1 cellular context compared by ENCODE assay signal in the genomic region with DNA sequence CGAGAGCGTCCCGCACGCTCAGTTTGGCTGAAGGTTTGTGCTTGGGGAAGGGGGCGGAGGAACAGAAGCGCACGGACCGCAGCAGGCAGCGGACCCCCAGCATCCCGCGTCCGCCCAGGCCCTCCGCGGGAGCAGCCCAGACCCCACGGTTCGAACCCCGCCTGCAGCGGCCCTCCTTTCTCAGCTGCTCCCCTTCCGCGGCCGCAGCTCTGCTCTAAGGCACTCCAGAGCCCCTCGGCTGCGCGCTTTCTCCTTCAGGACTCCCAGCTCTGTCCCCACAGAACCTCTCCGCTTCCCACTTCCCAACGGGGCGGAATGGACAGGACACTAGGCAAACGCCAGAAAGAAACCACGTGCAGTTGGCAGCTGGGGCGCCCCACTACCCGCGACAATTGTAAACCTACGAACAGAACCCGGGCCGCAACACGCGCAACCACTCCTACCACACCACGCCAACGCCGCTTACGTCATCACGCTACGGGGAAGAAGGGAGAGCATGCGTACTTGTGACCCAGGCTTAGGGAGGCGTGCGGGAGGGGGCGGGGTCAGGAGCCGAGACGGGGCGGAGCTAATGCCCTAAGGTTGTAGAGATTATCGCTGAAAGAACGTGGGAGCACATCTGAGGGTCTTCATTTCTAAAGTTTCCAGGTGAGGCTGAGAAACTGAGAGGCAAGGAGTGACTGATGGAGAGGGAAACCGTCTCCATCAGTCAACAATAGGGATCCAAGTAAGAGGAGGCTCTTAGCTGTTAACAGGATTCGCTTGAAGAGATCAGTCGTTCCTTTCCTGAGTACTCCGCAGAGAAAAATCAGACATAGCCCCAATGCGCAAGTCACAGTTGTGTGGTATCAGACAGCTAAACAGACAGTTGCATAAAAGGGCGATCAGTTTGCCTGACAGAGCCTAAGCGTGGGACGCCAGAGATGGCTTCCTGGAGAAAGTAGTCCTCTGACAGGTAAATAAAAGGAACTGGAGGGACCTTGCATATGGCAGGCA.
TF ChIP-seq lines count a peak whose summit lies in the region.

A gene with protein sequence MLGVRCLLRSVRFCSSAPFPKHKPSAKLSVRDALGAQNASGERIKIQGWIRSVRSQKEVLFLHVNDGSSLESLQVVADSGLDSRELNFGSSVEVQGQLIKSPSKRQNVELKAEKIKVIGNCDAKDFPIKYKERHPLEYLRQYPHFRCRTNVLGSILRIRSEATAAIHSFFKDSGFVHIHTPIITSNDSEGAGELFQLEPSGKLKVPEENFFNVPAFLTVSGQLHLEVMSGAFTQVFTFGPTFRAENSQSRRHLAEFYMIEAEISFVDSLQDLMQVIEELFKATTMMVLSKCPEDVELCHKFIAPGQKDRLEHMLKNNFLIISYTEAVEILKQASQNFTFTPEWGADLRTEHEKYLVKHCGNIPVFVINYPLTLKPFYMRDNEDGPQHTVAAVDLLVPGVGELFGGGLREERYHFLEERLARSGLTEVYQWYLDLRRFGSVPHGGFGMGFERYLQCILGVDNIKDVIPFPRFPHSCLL (minus strand): TSS at position 479 of the 996 bp plus-strand sequence. CDS start 376 bp downstream, at position 103.

TF ChIP-seq in HepG2, 621 proteins besides CTCF, POLR2A, EP300 and RAD21 (continued from another document and continues in another):
- TF ChIP-seq, protein P1, sequence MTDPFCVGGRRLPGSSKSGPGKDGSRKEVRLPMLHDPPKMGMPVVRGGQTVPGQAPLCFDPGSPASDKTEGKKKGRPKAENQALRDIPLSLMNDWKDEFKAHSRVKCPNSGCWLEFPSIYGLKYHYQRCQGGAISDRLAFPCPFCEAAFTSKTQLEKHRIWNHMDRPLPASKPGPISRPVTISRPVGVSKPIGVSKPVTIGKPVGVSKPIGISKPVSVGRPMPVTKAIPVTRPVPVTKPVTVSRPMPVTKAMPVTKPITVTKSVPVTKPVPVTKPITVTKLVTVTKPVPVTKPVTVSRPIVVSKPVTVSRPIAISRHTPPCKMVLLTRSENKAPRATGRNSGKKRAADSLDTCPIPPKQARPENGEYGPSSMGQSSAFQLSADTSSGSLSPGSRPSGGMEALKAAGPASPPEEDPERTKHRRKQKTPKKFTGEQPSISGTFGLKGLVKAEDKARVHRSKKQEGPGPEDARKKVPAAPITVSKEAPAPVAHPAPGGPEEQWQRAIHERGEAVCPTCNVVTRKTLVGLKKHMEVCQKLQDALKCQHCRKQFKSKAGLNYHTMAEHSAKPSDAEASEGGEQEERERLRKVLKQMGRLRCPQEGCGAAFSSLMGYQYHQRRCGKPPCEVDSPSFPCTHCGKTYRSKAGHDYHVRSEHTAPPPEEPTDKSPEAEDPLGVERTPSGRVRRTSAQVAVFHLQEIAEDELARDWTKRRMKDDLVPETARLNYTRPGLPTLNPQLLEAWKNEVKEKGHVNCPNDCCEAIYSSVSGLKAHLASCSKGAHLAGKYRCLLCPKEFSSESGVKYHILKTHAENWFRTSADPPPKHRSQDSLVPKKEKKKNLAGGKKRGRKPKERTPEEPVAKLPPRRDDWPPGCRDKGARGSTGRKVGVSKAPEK (CRISPR knock-in tag; IDR thresholded peaks at IDR 0.05; ENCODE audit: borderline replicate concordance) = no peak
- TF ChIP-seq ZC3H13 (CRISPR knock-in tag; IDR thresholded peaks at IDR 0.05) (peak; percentile 56; the same call in 1 of the 2 replicates), NONO (IDR thresholded peaks at IDR 0.05) (no peak), NONO (CRISPR knock-in tag; conservative IDR thresholded peaks at IDR 0.05) (peak; percentile 93), SRSF4 (IDR thresholded peaks at IDR 0.05; ENCODE audit: low read depth, low read length, poor library complexity, severe bottlenecking) (no peak), ZNF136 (CRISPR knock-in tag; IDR thresholded peaks at IDR 0.05; ENCODE audit: low read depth) (0 out of 2 replicates have a peak, but pooled peaks have one; percentile 27), SRSF1 (optimal IDR thresholded peaks at IDR 0.05; ENCODE audit: low read depth, low read length) (no peak), SMAD3 (CRISPR knock-in tag; IDR thresholded peaks at IDR 0.05) (0 out of 2 replicates have a peak, but pooled peaks have one; percentile 70), ZNF772 (CRISPR knock-in tag; IDR thresholded peaks at IDR 0.05) (peak; percentile 79; the same call in 1 of the 2 replicates), AHR (CRISPR knock-in tag; IDR thresholded peaks at IDR 0.05) (peak; percentile 71; the same call in 1 of the 2 replicates), ZNF460 (CRISPR knock-in tag; IDR thresholded peaks at IDR 0.05; ENCODE audit: borderline replicate concordance) (no peak), ZNF326 (CRISPR knock-in tag; IDR thresholded peaks at IDR 0.05; ENCODE audit: borderline replicate concordance) (no peak), ZNF451 (CRISPR knock-in tag; IDR thresholded peaks at IDR 0.05) (no peak), KLF15 (CRISPR knock-in tag; IDR thresholded peaks at IDR 0.05; ENCODE audit: borderline replicate concordance) (0 out of 2 replicates have a peak, but pooled peaks have one; percentile 40), PRMT3 (CRISPR knock-in tag; IDR thresholded peaks at IDR 0.05; ENCODE audit: borderline replicate concordance, low read depth) (no peak), MED1 (CRISPR knock-in tag; IDR thresholded peaks at IDR 0.05) (peak; percentile 60), AKAP8 (CRISPR knock-in tag; IDR thresholded peaks at IDR 0.05) (no peak), TRIM24 (CRISPR knock-in tag; IDR thresholded peaks at IDR 0.05) (no peak), TSC22D2 (CRISPR knock-in tag; IDR thresholded peaks at IDR 0.05; ENCODE audit: borderline replicate concordance) (no peak), ZNF160 (CRISPR knock-in tag; IDR thresholded peaks at IDR 0.05) (no peak), EHMT2 (IDR thresholded peaks at IDR 0.05; ENCODE audit: borderline replicate concordance, low read depth, low read length) (no peak), KMT2A (CRISPR knock-in tag; IDR thresholded peaks at IDR 0.05) (peak; percentile 79), PLRG1 (conservative IDR thresholded peaks at IDR 0.05) (no peak), POGZ (CRISPR knock-in tag; IDR thresholded peaks at IDR 0.05) (peak; percentile 69), ZNF446 (CRISPR knock-in tag; IDR thresholded peaks at IDR 0.05) (no peak), DMAP1 (CRISPR knock-in tag; IDR thresholded peaks at IDR 0.05) (peak; percentile 76; the same call in 1 of the 2 replicates)
- TF ChIP-seq, protein P2, sequence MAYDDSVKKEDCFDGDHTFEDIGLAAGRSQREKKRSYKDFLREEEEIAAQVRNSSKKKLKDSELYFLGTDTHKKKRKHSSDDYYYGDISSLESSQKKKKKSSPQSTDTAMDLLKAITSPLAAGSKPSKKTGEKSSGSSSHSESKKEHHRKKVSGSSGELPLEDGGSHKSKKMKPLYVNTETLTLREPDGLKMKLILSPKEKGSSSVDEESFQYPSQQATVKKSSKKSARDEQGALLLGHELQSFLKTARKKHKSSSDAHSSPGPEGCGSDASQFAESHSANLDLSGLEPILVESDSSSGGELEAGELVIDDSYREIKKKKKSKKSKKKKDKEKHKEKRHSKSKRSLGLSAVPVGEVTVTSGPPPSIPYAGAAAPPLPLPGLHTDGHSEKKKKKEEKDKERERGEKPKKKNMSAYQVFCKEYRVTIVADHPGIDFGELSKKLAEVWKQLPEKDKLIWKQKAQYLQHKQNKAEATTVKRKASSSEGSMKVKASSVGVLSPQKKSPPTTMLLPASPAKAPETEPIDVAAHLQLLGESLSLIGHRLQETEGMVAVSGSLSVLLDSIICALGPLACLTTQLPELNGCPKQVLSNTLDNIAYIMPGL (CRISPR knock-in tag; IDR thresholded peaks at IDR 0.05; ENCODE audit: borderline replicate concordance in 1 of 2, low read depth in 1 of 2) = peak; percentile 66 to 88
- TF ChIP-seq, protein P3, sequence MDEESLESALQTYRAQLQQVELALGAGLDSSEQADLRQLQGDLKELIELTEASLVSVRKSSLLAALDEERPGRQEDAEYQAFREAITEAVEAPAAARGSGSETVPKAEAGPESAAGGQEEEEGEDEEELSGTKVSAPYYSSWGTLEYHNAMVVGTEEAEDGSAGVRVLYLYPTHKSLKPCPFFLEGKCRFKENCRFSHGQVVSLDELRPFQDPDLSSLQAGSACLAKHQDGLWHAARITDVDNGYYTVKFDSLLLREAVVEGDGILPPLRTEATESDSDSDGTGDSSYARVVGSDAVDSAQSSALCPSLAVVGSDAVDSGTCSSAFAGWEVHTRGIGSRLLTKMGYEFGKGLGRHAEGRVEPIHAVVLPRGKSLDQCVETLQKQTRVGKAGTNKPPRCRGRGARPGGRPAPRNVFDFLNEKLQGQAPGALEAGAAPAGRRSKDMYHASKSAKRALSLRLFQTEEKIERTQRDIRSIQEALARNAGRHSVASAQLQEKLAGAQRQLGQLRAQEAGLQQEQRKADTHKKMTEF (CRISPR knock-in tag; IDR thresholded peaks at IDR 0.05) = peak; percentile 79
- TF ChIP-seq, protein P4, sequence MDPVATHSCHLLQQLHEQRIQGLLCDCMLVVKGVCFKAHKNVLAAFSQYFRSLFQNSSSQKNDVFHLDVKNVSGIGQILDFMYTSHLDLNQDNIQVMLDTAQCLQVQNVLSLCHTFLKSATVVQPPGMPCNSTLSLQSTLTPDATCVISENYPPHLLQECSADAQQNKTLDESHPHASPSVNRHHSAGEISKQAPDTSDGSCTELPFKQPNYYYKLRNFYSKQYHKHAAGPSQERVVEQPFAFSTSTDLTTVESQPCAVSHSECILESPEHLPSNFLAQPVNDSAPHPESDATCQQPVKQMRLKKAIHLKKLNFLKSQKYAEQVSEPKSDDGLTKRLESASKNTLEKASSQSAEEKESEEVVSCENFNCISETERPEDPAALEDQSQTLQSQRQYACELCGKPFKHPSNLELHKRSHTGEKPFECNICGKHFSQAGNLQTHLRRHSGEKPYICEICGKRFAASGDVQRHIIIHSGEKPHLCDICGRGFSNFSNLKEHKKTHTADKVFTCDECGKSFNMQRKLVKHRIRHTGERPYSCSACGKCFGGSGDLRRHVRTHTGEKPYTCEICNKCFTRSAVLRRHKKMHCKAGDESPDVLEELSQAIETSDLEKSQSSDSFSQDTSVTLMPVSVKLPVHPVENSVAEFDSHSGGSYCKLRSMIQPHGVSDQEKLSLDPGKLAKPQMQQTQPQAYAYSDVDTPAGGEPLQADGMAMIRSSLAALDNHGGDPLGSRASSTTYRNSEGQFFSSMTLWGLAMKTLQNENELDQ (CRISPR knock-in tag; IDR thresholded peaks at IDR 0.05; ENCODE audit: borderline replicate concordance) = no peak
- TF ChIP-seq, protein P5, sequence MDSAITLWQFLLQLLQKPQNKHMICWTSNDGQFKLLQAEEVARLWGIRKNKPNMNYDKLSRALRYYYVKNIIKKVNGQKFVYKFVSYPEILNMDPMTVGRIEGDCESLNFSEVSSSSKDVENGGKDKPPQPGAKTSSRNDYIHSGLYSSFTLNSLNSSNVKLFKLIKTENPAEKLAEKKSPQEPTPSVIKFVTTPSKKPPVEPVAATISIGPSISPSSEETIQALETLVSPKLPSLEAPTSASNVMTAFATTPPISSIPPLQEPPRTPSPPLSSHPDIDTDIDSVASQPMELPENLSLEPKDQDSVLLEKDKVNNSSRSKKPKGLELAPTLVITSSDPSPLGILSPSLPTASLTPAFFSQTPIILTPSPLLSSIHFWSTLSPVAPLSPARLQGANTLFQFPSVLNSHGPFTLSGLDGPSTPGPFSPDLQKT (CRISPR knock-in tag; IDR thresholded peaks at IDR 0.05; ENCODE audit: borderline replicate concordance) = no peak
- TF ChIP-seq, protein P6, sequence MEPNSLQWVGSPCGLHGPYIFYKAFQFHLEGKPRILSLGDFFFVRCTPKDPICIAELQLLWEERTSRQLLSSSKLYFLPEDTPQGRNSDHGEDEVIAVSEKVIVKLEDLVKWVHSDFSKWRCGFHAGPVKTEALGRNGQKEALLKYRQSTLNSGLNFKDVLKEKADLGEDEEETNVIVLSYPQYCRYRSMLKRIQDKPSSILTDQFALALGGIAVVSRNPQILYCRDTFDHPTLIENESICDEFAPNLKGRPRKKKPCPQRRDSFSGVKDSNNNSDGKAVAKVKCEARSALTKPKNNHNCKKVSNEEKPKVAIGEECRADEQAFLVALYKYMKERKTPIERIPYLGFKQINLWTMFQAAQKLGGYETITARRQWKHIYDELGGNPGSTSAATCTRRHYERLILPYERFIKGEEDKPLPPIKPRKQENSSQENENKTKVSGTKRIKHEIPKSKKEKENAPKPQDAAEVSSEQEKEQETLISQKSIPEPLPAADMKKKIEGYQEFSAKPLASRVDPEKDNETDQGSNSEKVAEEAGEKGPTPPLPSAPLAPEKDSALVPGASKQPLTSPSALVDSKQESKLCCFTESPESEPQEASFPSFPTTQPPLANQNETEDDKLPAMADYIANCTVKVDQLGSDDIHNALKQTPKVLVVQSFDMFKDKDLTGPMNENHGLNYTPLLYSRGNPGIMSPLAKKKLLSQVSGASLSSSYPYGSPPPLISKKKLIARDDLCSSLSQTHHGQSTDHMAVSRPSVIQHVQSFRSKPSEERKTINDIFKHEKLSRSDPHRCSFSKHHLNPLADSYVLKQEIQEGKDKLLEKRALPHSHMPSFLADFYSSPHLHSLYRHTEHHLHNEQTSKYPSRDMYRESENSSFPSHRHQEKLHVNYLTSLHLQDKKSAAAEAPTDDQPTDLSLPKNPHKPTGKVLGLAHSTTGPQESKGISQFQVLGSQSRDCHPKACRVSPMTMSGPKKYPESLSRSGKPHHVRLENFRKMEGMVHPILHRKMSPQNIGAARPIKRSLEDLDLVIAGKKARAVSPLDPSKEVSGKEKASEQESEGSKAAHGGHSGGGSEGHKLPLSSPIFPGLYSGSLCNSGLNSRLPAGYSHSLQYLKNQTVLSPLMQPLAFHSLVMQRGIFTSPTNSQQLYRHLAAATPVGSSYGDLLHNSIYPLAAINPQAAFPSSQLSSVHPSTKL (CRISPR knock-in tag; IDR thresholded peaks at IDR 0.05) = 0 out of 2 replicates have a peak, but pooled peaks have one; percentile 5
- TF ChIP-seq, protein P7, sequence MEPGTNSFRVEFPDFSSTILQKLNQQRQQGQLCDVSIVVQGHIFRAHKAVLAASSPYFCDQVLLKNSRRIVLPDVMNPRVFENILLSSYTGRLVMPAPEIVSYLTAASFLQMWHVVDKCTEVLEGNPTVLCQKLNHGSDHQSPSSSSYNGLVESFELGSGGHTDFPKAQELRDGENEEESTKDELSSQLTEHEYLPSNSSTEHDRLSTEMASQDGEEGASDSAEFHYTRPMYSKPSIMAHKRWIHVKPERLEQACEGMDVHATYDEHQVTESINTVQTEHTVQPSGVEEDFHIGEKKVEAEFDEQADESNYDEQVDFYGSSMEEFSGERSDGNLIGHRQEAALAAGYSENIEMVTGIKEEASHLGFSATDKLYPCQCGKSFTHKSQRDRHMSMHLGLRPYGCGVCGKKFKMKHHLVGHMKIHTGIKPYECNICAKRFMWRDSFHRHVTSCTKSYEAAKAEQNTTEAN (CRISPR knock-in tag; conservative IDR thresholded peaks at IDR 0.05) = peak; percentile 26; the same call in 1 of the 2 replicates
- TF ChIP-seq, protein P8, sequence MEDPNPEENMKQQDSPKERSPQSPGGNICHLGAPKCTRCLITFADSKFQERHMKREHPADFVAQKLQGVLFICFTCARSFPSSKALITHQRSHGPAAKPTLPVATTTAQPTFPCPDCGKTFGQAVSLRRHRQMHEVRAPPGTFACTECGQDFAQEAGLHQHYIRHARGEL (CRISPR knock-in tag; IDR thresholded peaks at IDR 0.05) = peak; percentile 84; the same call in 1 of the 2 replicates
- TF ChIP-seq, protein P9, sequence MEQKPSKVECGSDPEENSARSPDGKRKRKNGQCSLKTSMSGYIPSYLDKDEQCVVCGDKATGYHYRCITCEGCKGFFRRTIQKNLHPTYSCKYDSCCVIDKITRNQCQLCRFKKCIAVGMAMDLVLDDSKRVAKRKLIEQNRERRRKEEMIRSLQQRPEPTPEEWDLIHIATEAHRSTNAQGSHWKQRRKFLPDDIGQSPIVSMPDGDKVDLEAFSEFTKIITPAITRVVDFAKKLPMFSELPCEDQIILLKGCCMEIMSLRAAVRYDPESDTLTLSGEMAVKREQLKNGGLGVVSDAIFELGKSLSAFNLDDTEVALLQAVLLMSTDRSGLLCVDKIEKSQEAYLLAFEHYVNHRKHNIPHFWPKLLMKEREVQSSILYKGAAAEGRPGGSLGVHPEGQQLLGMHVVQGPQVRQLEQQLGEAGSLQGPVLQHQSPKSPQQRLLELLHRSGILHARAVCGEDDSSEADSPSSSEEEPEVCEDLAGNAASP (CRISPR knock-in tag; IDR thresholded peaks at IDR 0.05; ENCODE audit: borderline replicate concordance) = no peak
